ENCODE assay signal across 8 cellular contexts in genomic region chr1:29332204-29332603, GRCh38.
A peak's percentile ranks its signal among the peaks of the same experiment; 100 is the strongest.
DNase-seq lines count a peak whose midpoint lies in the region; ATAC-seq, FAIRE-seq and TF ChIP-seq lines count a peak whose summit lies in the region.

No MANE protein-coding gene starts in this region.

- FAIRE-seq in urothelium cell line (lab: Jason Lieb, UNC): no peak

- DNase-seq in AG10803 (ENCODE audit: low read depth): no peak
- peak; percentile 48 for DNase-seq in GM12865 (ENCODE audit: low read depth)
- DNase-seq in OCI-M1 (lab: John Stamatoyannopoulos, UW): peak; percentile 61
- peak; percentile 48 for DNase-seq in fibroblast of the aortic adventitia (ENCODE audit: low read depth)
- DNase-seq in urothelium cell line (ENCODE audit: low spot score): peak; percentile 27
- DNase-seq in AG08396 (ENCODE audit: low spot score): no peak
- no peak for DNase-seq in stimulated activated CD4-positive, alpha-beta T cell treated with anti-CD3 and anti-CD28 coated beads, Interleukin-12 subunit alpha, Interleukin-12 subunit beta, amount 100 ng/mL, for 4 hours

- ATAC-seq in GM21529 (IDR thresholded peaks at IDR 0.05; ENCODE audit: unreplicated experiment): no peak

- H3K4me3 ChIP-seq in AG10803 (ENCODE audit: low read length) (no peak overlapping the region), GM12865 (ENCODE audit: low read depth, low read length) (no peak overlapping the region), fibroblast of the aortic adventitia (ENCODE audit: low read depth, low read length) (no peak overlapping the region)

- peak; percentile 44 for TF ChIP-seq CTCF in AG10803 (conservative IDR thresholded peaks at IDR 0.05; ENCODE audit: low read length)
- TF ChIP-seq CTCF in GM12865 (IDR thresholded peaks at IDR 0.05; ENCODE audit: insufficient read depth, low read depth, low read length, missing control alignments): peak; percentile 62
- TF ChIP-seq CTCF in fibroblast of the aortic adventitia (IDR thresholded peaks at IDR 0.05; ENCODE audit: insufficient read depth, low read length): peak; percentile 55

Comparison
In these comparisons a context has a peak if more than half of its experiments do, and no peak if none do; other contexts are left out.
1. DNase-seq: peak in GM12865 (single experiment), OCI-M1 (single experiment), fibroblast of the aortic adventitia (single experiment) and urothelium cell line (single experiment); none in AG10803 (single experiment), AG08396 (single experiment) and stimulated activated CD4-positive, alpha-beta T cell treated with anti-CD3 and anti-CD28 coated beads, Interleukin-12 subunit alpha, Interleukin-12 subunit beta, amount 100 ng/mL, for 4 hours (single experiment).
2. Peak in every context shown above with its lines, with median percentiles within 50 percentile points of each other: CTCF ChIP-seq.